ENCODE assay signal across 8 cellular contexts in genomic region chr4:6986067-6986780, GRCh38. TPM values are rescaled to one million over a fixed set of nuclear protein-coding genes. Genes with fewer than 3 reads are reported as not detected.
DNase-seq lines count a peak whose midpoint lies in the region; ATAC-seq and TF ChIP-seq lines count a peak whose summit lies in the region.

No MANE protein-coding gene starts in this region.

- H2AFZ ChIP-seq in SU-DHL-6 (ENCODE audit: low read depth, low read length, severe bottlenecking), result peak overlapping the region; percentile 75

- CTCF ChIA-PET in A673 (lab: Charles Lee), result no interaction called here

- H3K27me3 ChIP-seq in A673 (replicated peaks; ENCODE audit: insufficient read depth, low read depth, low read length, poor library complexity) (no peaks in the 10 kb centered on the region), SU-DHL-6 (ENCODE audit: low read length) (no peaks in the 10 kb centered on the region), esophagus muscularis mucosa (no peaks in the 10 kb centered on the region)

- TSS peak; percentile 66 for BruUV-seq in A673 (replicated peaks; lab: Mats Ljungman, UMichigan)

- peak overlapping the region; percentile 93 for H3K4me3 Mint-ChIP-seq in natural killer cell

- POLR2A ChIA-PET in A673 (lab: Charles Lee; ENCODE audit: low non-redundant PET), result interaction anchor here (0.6 kb wide), 1 partner anchor 273 kb away, joined by 3 read pairs; no protein-coding TSS in a partner anchor

- no peaks in the 10 kb centered on the region for H3K36me3 ChIP-seq in A673 (ENCODE audit: insufficient read depth, low read length, poor library complexity, severe bottlenecking)
- no peaks in the 10 kb centered on the region for H3K36me3 ChIP-seq in SU-DHL-6 (ENCODE audit: low read length)
- H3K36me3 ChIP-seq in esophagus muscularis mucosa, result peaks cover 0 to 3% (median 0%) of the 10 kb centered on the region in 4 donors

- H3K4me1 ChIP-seq in A673 (ENCODE audit: insufficient read depth, low read length, poor library complexity, severe bottlenecking), result peaks cover 12% of the 10 kb centered on the region
- peaks cover 40 to 63% (median 58%) of the 10 kb centered on the region in 4 donors for H3K4me1 ChIP-seq in esophagus muscularis mucosa

- peak overlapping the region; percentile 67 for H3K9ac ChIP-seq in SU-DHL-6 (ENCODE audit: low read length)

- peak overlapping the region; percentile 93 to 94 for H3K27ac Mint-ChIP-seq in natural killer cell

- no peaks in the 10 kb centered on the region for H4K20me1 ChIP-seq in SU-DHL-6 (ENCODE audit: low read depth, low read length)

- no peaks in the 10 kb centered on the region for H3K36me3 Mint-ChIP-seq in natural killer cell

- ATAC-seq in HG03095 (IDR thresholded peaks at IDR 0.05; ENCODE audit: unreplicated experiment) (peak; percentile 12), natural killer cell (no peak), HG03139 (IDR thresholded peaks at IDR 0.05; ENCODE audit: unreplicated experiment) (no peak)

- WGBS in esophagus muscularis mucosa, result 3% methylated on average over 27 of the region's 28 CpGs

- H3K9me3 Mint-ChIP-seq in natural killer cell, result no peaks in the 10 kb centered on the region

- peaks cover 55 to 59% of the 10 kb centered on the region in 2 donors for H3K4me1 Mint-ChIP-seq in natural killer cell

- peak overlapping the region; percentile 77 for H3K4me2 ChIP-seq in SU-DHL-6 (ENCODE audit: low read depth, low read length, poor library complexity, severe bottlenecking)

- H3K4me3 ChIP-seq in A673 (ENCODE audit: low read depth, low read length, poor library complexity, severe bottlenecking), result peak overlapping the region; percentile 88
- H3K4me3 ChIP-seq in GM12875 (ENCODE audit: low read depth, low read length), result peak overlapping the region; percentile 53
- H3K4me3 ChIP-seq in SU-DHL-6 (ENCODE audit: insufficient read depth, low read length, poor library complexity, severe bottlenecking), result peak overlapping the region; percentile 82
- H3K4me3 ChIP-seq in esophagus muscularis mucosa, result peak overlapping the region; percentile 72 to 90 (median 89)

- no peak for TF ChIP-seq POLR2A in esophagus muscularis mucosa (IDR thresholded peaks at IDR 0.05; ENCODE audit: low read depth)

- peak overlapping the region; percentile 64 for H3K27ac ChIP-seq in A673 (ENCODE audit: low read depth, low read length, poor library complexity, severe bottlenecking)
- peak overlapping the region; percentile 29; the same call in 1 of the 2 replicates for H3K27ac ChIP-seq in SU-DHL-6 (ENCODE audit: low read depth, low read length)
- peak overlapping the region; percentile 89 to 97 (median 94) for H3K27ac ChIP-seq in esophagus muscularis mucosa (replicated peaks in 1 of 4)

- H3K9me3 ChIP-seq in A673 (ENCODE audit: low read depth, low read length, poor library complexity, severe bottlenecking) (no peaks in the 10 kb centered on the region), SU-DHL-6 (ENCODE audit: insufficient read depth, low read length) (no peaks in the 10 kb centered on the region), esophagus muscularis mucosa (no peaks in the 10 kb centered on the region)

- H3K27me3 Mint-ChIP-seq in natural killer cell (ENCODE audit: low read depth in 2 of 2), result no peaks in the 10 kb centered on the region

- intact Hi-C loops in A673 (cut with micrococcal nuclease; ENCODE audit: unreplicated experiment), result loop anchor here (5.0 kb wide), 1 partner anchor 264 kb away; no protein-coding TSS in a partner anchor
- intact Hi-C loops in esophagus muscularis mucosa (cut with DNase I), result loop anchor here (2.0 to 5.0 kb wide), 3 partner anchors 77 to 269 kb away; partner anchors contain the start of genes BLOC1S4, GRPEL1 and TBC1D14
- intact Hi-C loops in natural killer cell (cut with micrococcal nuclease), result loop anchor here (1.0 to 5.0 kb wide), 5 partner anchors 43 to 314 kb away; partner anchors contain the start of genes GRPEL1 and TADA2B

- DNase-seq in A673 (ENCODE audit: low spot score) (peak; percentile 46), esophagus muscularis mucosa (ENCODE audit: extremely low spot score) (no peak), natural killer cell (no peak), LoVo (ENCODE audit: low spot score) (no peak)

- TF ChIP-seq EP300 in esophagus muscularis mucosa (IDR thresholded peaks at IDR 0.05), result no peak

- peaks cover 21% of the 10 kb centered on the region for H3K79me2 ChIP-seq in SU-DHL-6 (ENCODE audit: insufficient read depth, low read length)

- no peaks in the 10 kb centered on the region for H3F3A ChIP-seq in SU-DHL-6 (ENCODE audit: insufficient read depth)

- no peaks in the 10 kb centered on the region for H3K9me2 ChIP-seq in SU-DHL-6 (replicated peaks; ENCODE audit: insufficient read depth, low read length)

- TF ChIP-seq CTCF in A673 (conservative IDR thresholded peaks at IDR 0.05; ENCODE audit: low read depth, low read length) (no peak), GM12875 (IDR thresholded peaks at IDR 0.05; ENCODE audit: borderline replicate concordance, insufficient read depth, low read depth, low read length) (no peak), SU-DHL-6 (IDR thresholded peaks at IDR 0.05; ENCODE audit: insufficient read depth, low read length, poor library complexity, severe bottlenecking) (no peak), esophagus muscularis mucosa (IDR thresholded peaks at IDR 0.05) (no peak), natural killer cell (IDR thresholded peaks at IDR 0.05) (no peak)

RNA-seq across cellular contexts. Expression of gene TADA2B, which starts 56.9 kb away (rescaled TPM):
- total RNA-seq in A673 (2021) (15.2 and 15.4 TPM in 2 replicates), esophagus muscularis mucosa (10 to 100 TPM; 19.9 to 31.7 (median 26.3) TPM), natural killer cell (10 to 100 TPM; 22.7 to 36.3 (median 35.9) TPM)

Comparison
In these comparisons a context has a peak if more than half of its experiments do, and no peak if none do; other contexts are left out.
1. H3K27ac ChIP-seq: peak in every context shown above with its lines; median percentile 94 in esophagus muscularis mucosa; 64 in A673; 29 in SU-DHL-6.